In the genomic region with DNA sequence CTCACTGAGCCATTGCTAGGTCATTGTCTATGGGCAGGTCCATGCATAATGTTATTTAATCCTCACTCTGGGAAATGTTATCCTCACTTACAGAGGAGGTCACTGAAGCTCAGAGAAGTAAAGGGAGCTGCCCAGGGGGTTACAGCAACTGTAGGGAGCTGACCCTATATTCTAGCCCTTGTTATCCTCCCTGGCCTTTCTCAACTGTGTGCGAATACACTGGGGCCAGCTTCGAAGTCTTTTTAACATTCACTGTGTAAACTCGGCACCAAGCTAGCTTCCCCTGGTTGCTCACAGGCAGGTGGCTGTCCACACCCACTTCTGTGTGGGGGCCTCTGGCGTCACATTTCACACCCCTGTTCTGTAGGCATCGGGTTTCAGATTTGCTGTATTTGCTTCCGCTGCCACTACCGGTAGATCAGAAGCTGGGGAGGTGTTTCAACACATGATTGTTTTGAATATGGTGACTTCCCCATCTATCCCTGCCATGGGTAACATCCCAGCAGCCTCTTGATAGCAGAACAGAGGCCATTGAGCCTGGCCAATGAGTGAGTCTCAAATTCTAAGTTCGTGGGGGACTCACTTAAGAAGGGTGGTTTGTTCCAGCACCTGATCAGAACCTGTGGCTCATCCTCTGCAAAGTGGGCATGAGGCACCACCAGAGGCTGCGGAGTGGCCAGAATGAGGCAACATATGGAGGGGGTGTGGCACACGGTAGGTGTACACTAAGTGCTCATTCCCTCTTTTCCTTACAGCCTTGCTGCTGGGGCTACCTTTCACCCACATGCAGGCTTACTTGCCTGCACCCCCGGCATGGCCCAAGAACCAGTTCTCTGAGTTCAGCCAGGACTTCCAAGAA, we compare ENCODE assay signal across 8 cellular contexts.
DNase-seq lines count a peak whose midpoint lies in the region; ATAC-seq and TF ChIP-seq lines count a peak whose summit lies in the region.

No MANE protein-coding gene starts in this region.

- H3K9me3 Mint-ChIP-seq in WTC11 = no peaks in the 10 kb centered on the region
- H3K9me3 Mint-ChIP-seq in type B pancreatic cell = no peaks in the 10 kb centered on the region

- POLR2A ChIA-PET in WTC11 (lab: Charles Lee) = interaction anchor here (0.6 kb wide), 1 partner anchor 160 kb away, joined by 3 read pairs; no protein-coding TSS in a partner anchor

- H3K27ac Mint-ChIP-seq in WTC11 (no peak overlapping the region), type B pancreatic cell (no peak overlapping the region)

- H3K4me3 Mint-ChIP-seq in WTC11 = no peak overlapping the region
- H3K4me3 Mint-ChIP-seq in type B pancreatic cell = no peak overlapping the region

- ATAC-seq in HG03575 (IDR thresholded peaks at IDR 0.05; ENCODE audit: extremely low read depth, insufficient number of reproducible peaks, low FRiP score, unreplicated experiment) (peak; percentile 25), WTC11 (peak; percentile 31)

- H3K4me1 Mint-ChIP-seq in WTC11 (peaks cover 24% of the 10 kb centered on the region), type B pancreatic cell (ENCODE audit: unreplicated experiment) (peaks cover 23% of the 10 kb centered on the region)

- in situ Hi-C loops in G401 (cut with HindIII; ENCODE audit: low sequenced_read_pairs) = no loop called here

- H3K36me3 Mint-ChIP-seq in WTC11 (no peaks in the 10 kb centered on the region), type B pancreatic cell (no peaks in the 10 kb centered on the region)

- TF ChIP-seq CTCF in GM20000 (IDR thresholded peaks at IDR 0.05; ENCODE audit: extremely low read depth, missing control alignments) = no peak
- no peak for TF ChIP-seq CTCF in WTC11 (IDR thresholded peaks at IDR 0.05)
- TF ChIP-seq CTCF in choroid plexus epithelial cell (conservative IDR thresholded peaks at IDR 0.05; ENCODE audit: low read depth, low read length) = no peak
- no peak for TF ChIP-seq CTCF in type B pancreatic cell (conservative IDR thresholded peaks at IDR 0.05)

- H3K4me3 ChIP-seq in choroid plexus epithelial cell (ENCODE audit: low read depth, low read length) = no peak overlapping the region

- DNase-seq in COLO668 (lab: John Stamatoyannopoulos, UW; ENCODE audit: unreplicated experiment) = peak; percentile 66
- DNase-seq in GM20000 (ENCODE audit: low spot score) = peak; percentile 83
- DNase-seq in WTC11 (ENCODE audit: low spot score) = no peak
- DNase-seq in choroid plexus epithelial cell (ENCODE audit: low read depth) = peak; percentile 35
- peak; percentile 73 for DNase-seq in stimulated activated CD4-positive, alpha-beta T cell treated with anti-CD3 and anti-CD28 coated beads, Interleukin-12 subunit alpha, Interleukin-12 subunit beta, amount 100 ng/mL, for 4 hours
- no peak for DNase-seq in G401 (ENCODE audit: low spot score)
- DNase-seq in type B pancreatic cell (ENCODE audit: extremely low spot score, unreplicated experiment) = no peak

- no peaks in the 10 kb centered on the region for H3K27me3 Mint-ChIP-seq in WTC11 (ENCODE audit: low read depth)
- peaks cover 3% of the 10 kb centered on the region for H3K27me3 Mint-ChIP-seq in type B pancreatic cell

- CTCF ChIA-PET in WTC11 (lab: Charles Lee) = interaction anchor here (0.9 to 4.3 kb wide), 4 partner anchors 16 to 80 kb away, joined by 3 to 15 read pairs (median 7); no protein-coding TSS in a partner anchor

TF ChIP-seq in WTC11, 78 proteins besides CTCF, POLR2A, EP300 and RAD21:
- TF ChIP-seq ZNF138 (CRISPR knock-in tag; conservative IDR thresholded peaks at IDR 0.05) = no peak

Comparison
In these comparisons a context has a peak if more than half of its experiments do, and no peak if none do; other contexts are left out.
1. DNase-seq: peak in COLO668 (single experiment), GM20000 (single experiment), choroid plexus epithelial cell (single experiment) and stimulated activated CD4-positive, alpha-beta T cell treated with anti-CD3 and anti-CD28 coated beads, Interleukin-12 subunit alpha, Interleukin-12 subunit beta, amount 100 ng/mL, for 4 hours (single experiment); none in WTC11 (single experiment), G401 (single experiment) and type B pancreatic cell (single experiment).